In genomic region chr4:7288751-7289523, GRCh38 we compare ENCODE assay signal across 20 cellular contexts.
DNase-seq lines count a peak whose midpoint lies in the region; ATAC-seq, FAIRE-seq and TF ChIP-seq lines count a peak whose summit lies in the region.
"Had no signal": no experiment of that assay in that cellular context is flagged by ENCODE, and none has a peak within 500 bp of the region (broad histone marks: within the 10 kb centered on the region; RNA-seq: fewer than 3 reads in every experiment).

No MANE protein-coding gene starts in this region.

- CTCF ChIA-PET in HepG2 (lab: Yijun Ruan, JAX; ENCODE audit: low intra/inter-chr PET ratio, low total read pairs): no interaction called here

- H3K79me2 ChIP-seq in HepG2 (ENCODE audit: insufficient read depth, low read length): no peaks in the 10 kb centered on the region

- no peak overlapping the region for H3K27ac ChIP-seq in HepG2 (ENCODE audit: extremely low read length, insufficient read depth, low read length)
- H3K27ac ChIP-seq: BLaER1, C4-2B had no signal

- no peak overlapping the region for H3K4me3 ChIP-seq in HepG2 (replicated peaks in 1 of 3; ENCODE audit: insufficient read depth in 1 of 3, low read depth in 2 of 3, low read length in 3 of 3)
- H3K4me3 ChIP-seq: BLaER1, GM12878, GM23338, HAP-1 had no signal

- BruUV-seq in HepG2 (replicated peaks; lab: Mats Ljungman, UMichigan): no TSS peak

- no peaks in the 10 kb centered on the region for H4K20me1 ChIP-seq in HepG2 (ENCODE audit: insufficient read depth, low read length)

- in situ Hi-C loops in HepG2 (cut with HindIII; ENCODE audit: extremely low pct_ligation_motif_present, low pct_unique_long_range_greater_than_20kb): no loop called here

- no peak for TF ChIP-seq POLR2A in HepG2 (IDR thresholded peaks at IDR 0.05; ENCODE audit: insufficient read depth in 1 of 2, low read depth in 2 of 2, low read length in 2 of 2)

- DNase-seq in Right ventricle myocardium inferior (ENCODE audit: missing footprints): peak; percentile 11
- no peak for DNase-seq in left cardiac atrium
- peak; percentile 2 for DNase-seq in NCI-H69 (lab: John Stamatoyannopoulos, UW)
- no peak for DNase-seq in HepG2 (ENCODE audit: low spot score)
- no peak for DNase-seq in CD1c-positive myeloid dendritic cell (ENCODE audit: extremely low spot score)
- DNase-seq in stimulated activated CD4-positive, alpha-beta T cell treated with anti-CD3 and anti-CD28 coated beads, Interleukin-4, amount 100 ng/mL, for 4 hours: no peak
- DNase-seq: CD4-positive, alpha-beta T cell; CD8-positive, alpha-beta memory T cell; DMS 273 treated with DMSO at 0.1 percent for 48 hours; DMS79; EL; GDM1; HFFc6 had no signal

- 0% methylated on average over 2 of the region's 2 CpGs for WGBS in HepG2 (ENCODE audit: low lambda C conversion rate)

- TF ChIP-seq EP300 in HepG2 (IDR thresholded peaks at IDR 0.05; ENCODE audit: low read depth in 2 of 2, low read length in 2 of 2) (no peak), HepG2 (CRISPR knock-in tag; IDR thresholded peaks at IDR 0.05; ENCODE audit: borderline replicate concordance) (no peak)

- no peak overlapping the region for H2AFZ ChIP-seq in HepG2 (ENCODE audit: low read length)
- H2AFZ ChIP-seq: GM23338 had no signal

- H3K36me3 ChIP-seq in HepG2 (replicated peaks in 1 of 2; ENCODE audit: control insufficient read depth in 1 of 2, insufficient read depth in 2 of 2, low read length in 2 of 2): no peaks in the 10 kb centered on the region
- H3K36me3 ChIP-seq: BLaER1, HAP-1 had no signal

- H3K4me2 ChIP-seq in HepG2 (ENCODE audit: low read depth, low read length): no peak overlapping the region
- H3K4me2 ChIP-seq: GM23338 had no signal

- ATAC-seq in Right ventricle myocardium inferior: no peak
- no peak for ATAC-seq in left cardiac atrium
- no peak for ATAC-seq in HepG2
- ATAC-seq in HG02970 (IDR thresholded peaks at IDR 0.05; ENCODE audit: low FRiP score, unreplicated experiment): no peak
- ATAC-seq: GM12878, GM23338 had no signal

- FAIRE-seq in HepG2 (lab: Jason Lieb, UNC): no peak
- FAIRE-seq: D721Med, GM12878 had no signal

- intact Hi-C loops in Right ventricle myocardium inferior (cut with DNase I): no loop called here
- intact Hi-C loops in left cardiac atrium (cut with DNase I): no loop called here
- intact Hi-C loops in HepG2 (cut with micrococcal nuclease; ENCODE audit: unreplicated experiment): no loop called here

- TF ChIP-seq CTCF in HepG2 (CRISPR knock-in tag; IDR thresholded peaks at IDR 0.05): no peak

- POLR2A ChIA-PET in HepG2 (lab: Yijun Ruan, JAX): no interaction called here

- no peaks in the 10 kb centered on the region for H3K9me3 ChIP-seq in HepG2 (ENCODE audit: low read length)
- H3K9me3 ChIP-seq: BLaER1, HAP-1 had no signal

- H3K27me3 ChIP-seq in HepG2 (ENCODE audit: control insufficient read depth in 1 of 2, insufficient read depth in 2 of 2, low read length in 2 of 2): peaks cover 5 to 86% of the 10 kb centered on the region in 2 experiments; a peak in 4 of 5 replicates
- H3K27me3 ChIP-seq: BLaER1 had no signal

- TF ChIP-seq RAD21 in HepG2 (CRISPR knock-in tag; IDR thresholded peaks at IDR 0.05): no peak

- no peaks in the 10 kb centered on the region for H3K4me1 ChIP-seq in HepG2 (ENCODE audit: insufficient read depth, low read length)
- H3K4me1 ChIP-seq: HAP-1 had no signal

- H3K9ac ChIP-seq in HepG2 (ENCODE audit: insufficient read depth, low read depth, low read length): no peak overlapping the region
- H3K9ac ChIP-seq: BLaER1 had no signal

TF ChIP-seq in HepG2, 621 proteins besides CTCF, POLR2A, EP300 and RAD21:
- TF ChIP-seq ZFP36 (IDR thresholded peaks at IDR 0.05; ENCODE audit: borderline replicate concordance, low read depth, low read length, partially characterized antibody) (peak; percentile 42), ZBTB46 (CRISPR knock-in tag; IDR thresholded peaks at IDR 0.05; ENCODE audit: borderline replicate concordance) (no peak)

Comparison
In these comparisons a context has a peak if more than half of its experiments do, and no peak if none do; other contexts are left out.
1. DNase-seq: peak in Right ventricle myocardium inferior (single experiment) and NCI-H69 (single experiment); none in left cardiac atrium (single experiment), HepG2 (single experiment), CD1c-positive myeloid dendritic cell (single experiment) and stimulated activated CD4-positive, alpha-beta T cell treated with anti-CD3 and anti-CD28 coated beads, Interleukin-4, amount 100 ng/mL, for 4 hours (0 of 2).